In genomic region chr22:24555160-24555495, GRCh38 we compare ENCODE assay signal across 8 cellular contexts. TPM values are rescaled to one million over a fixed set of nuclear protein-coding genes. Genes with fewer than 3 reads are reported as not detected.
DNase-seq lines count a peak whose midpoint lies in the region; ATAC-seq and TF ChIP-seq lines count a peak whose summit lies in the region.

No MANE protein-coding gene starts in this region.

- H3K36me3 ChIP-seq in adrenal gland (replicated peaks in 1 of 2): peaks cover 0 to 29% of the 10 kb centered on the region in 2 donors
- peaks cover 0 to 40% (median 26%) of the 10 kb centered on the region in 9 donors for H3K36me3 ChIP-seq in heart left ventricle
- H3K36me3 ChIP-seq in upper lobe of left lung: peaks cover 6 to 34% (median 22%) of the 10 kb centered on the region in 4 donors

- TF ChIP-seq EP300 in upper lobe of left lung (IDR thresholded peaks at IDR 0.05): no peak

- peak overlapping the region; percentile 82 to 99 (median 95) for H3K27ac ChIP-seq in adrenal gland
- H3K27ac ChIP-seq in heart left ventricle: peak overlapping the region; percentile 91 to 99 (median 98)
- H3K27ac ChIP-seq in upper lobe of left lung: peak overlapping the region; percentile 98 to 99 (median 98)

- H3K4me3 ChIP-seq in GM12865 (ENCODE audit: low read depth, low read length) (peak overlapping the region; percentile 94), adrenal gland (peak overlapping the region; percentile 68 to 89 (median 82)), heart left ventricle (peak overlapping the region; percentile 67 to 100 (median 92)), upper lobe of left lung (peak overlapping the region; percentile 78 to 98 (median 92))

- TF ChIP-seq CTCF in GM12865 (IDR thresholded peaks at IDR 0.05; ENCODE audit: insufficient read depth, low read depth, low read length, missing control alignments): no peak
- no peak for TF ChIP-seq CTCF in adrenal gland (IDR thresholded peaks at IDR 0.05)
- TF ChIP-seq CTCF in heart left ventricle (IDR thresholded peaks at IDR 0.05): no peak
- no peak for TF ChIP-seq CTCF in upper lobe of left lung (IDR thresholded peaks at IDR 0.05)

- intact Hi-C loops in adrenal gland (cut with DNase I) (no loop called here), heart left ventricle (cut with DNase I) (no loop called here)

- peak; percentile 99 for DNase-seq in GM12865 (ENCODE audit: low read depth)
- DNase-seq in NCI-H1417 treated with DMSO at 0.1 percent for 48 hours (lab: John Stamatoyannopoulos, UW): peak; percentile 73
- DNase-seq in T follicular helper cell (ENCODE audit: low read depth): peak; percentile 99
- DNase-seq in adrenal gland: peak; percentile 99 to 100 (median 100)
- DNase-seq in heart left ventricle: peak; percentile 99 to 100 (median 100)
- peak; percentile 99 for DNase-seq in pons (ENCODE audit: low spot score)
- peak; percentile 99 to 100 for DNase-seq in upper lobe of left lung

- H3K4me1 ChIP-seq in adrenal gland (replicated peaks in 1 of 2) (peaks cover 33 to 54% of the 10 kb centered on the region in 2 donors), heart left ventricle (peaks cover 7 to 75% (median 62%) of the 10 kb centered on the region in 12 donors), upper lobe of left lung (peaks cover 40 to 77% (median 50%) of the 10 kb centered on the region in 4 donors)

- 0 to 2% (median 1%) methylated on average over 2 to 25 of the region's 25 CpGs for WGBS in adrenal gland, 4 donors
- 0 to 1% (median 1%) methylated on average over 22 to 25 of the region's 25 CpGs for WGBS in heart left ventricle, 4 donors
- WGBS in upper lobe of left lung, 2 donors: 0% methylated on average over 23 of the region's 25 CpGs; no CpG with 5 or more reads in 1 of the 2 donors

- TF ChIP-seq POLR2A in adrenal gland (IDR thresholded peaks at IDR 0.05) (no peak), heart left ventricle (IDR thresholded peaks at IDR 0.05) (no peak), upper lobe of left lung (IDR thresholded peaks at IDR 0.05) (no peak)

- H3K27me3 ChIP-seq in adrenal gland: no peaks in the 10 kb centered on the region
- H3K27me3 ChIP-seq in heart left ventricle: no peaks in the 10 kb centered on the region
- no peaks in the 10 kb centered on the region for H3K27me3 ChIP-seq in upper lobe of left lung

- peak; percentile 70 for ATAC-seq in HG02763 (IDR thresholded peaks at IDR 0.05; ENCODE audit: unreplicated experiment)
- peak; percentile 91 to 95 (median 92) for ATAC-seq in heart left ventricle
- ATAC-seq in upper lobe of left lung (ENCODE audit: low FRiP score in 2 of 2): peak; percentile 96 to 98

- H3K9me3 ChIP-seq in adrenal gland (replicated peaks in 1 of 3) (no peaks in the 10 kb centered on the region), heart left ventricle (no peaks in the 10 kb centered on the region), upper lobe of left lung (no peaks in the 10 kb centered on the region)

RNA-seq across cellular contexts. Expression of gene GUCD1, which starts 0.2 kb away (rescaled TPM):
- total RNA-seq in adrenal gland (100 to 1,000 TPM in 6 of 8 donors, 10 to 100 TPM in 2; 91.2 to 162 (median 121) TPM), heart left ventricle (100 to 1,000 TPM; 147 to 487 (median 186) TPM), upper lobe of left lung (100 to 1,000 TPM in 5 of 6 donors, 10 to 100 TPM in 1; 77.5 to 231 (median 160) TPM)
- polyA plus RNA-seq in adrenal gland (100 to 1,000 TPM in 2 of 3 donors, 10 to 100 TPM in 1; 75.4 to 123 (median 107) TPM), heart left ventricle (100 to 1,000 TPM; 159 to 272 TPM)

RNA-seq across cellular contexts. Expression of gene SNRPD3, which starts 0.7 kb away (rescaled TPM):
- total RNA-seq in adrenal gland: 100 to 1,000 TPM in 2 of 8 donors, 10 to 100 TPM in 6; 66.4 to 162 (median 78.2) TPM
- polyA plus RNA-seq in adrenal gland: 100 to 1,000 TPM in 2 of 3 donors, 10 to 100 TPM in 1; 55.7 to 223 (median 126) TPM
- total RNA-seq in heart left ventricle: 100 to 1,000 TPM in 2 of 9 donors, 10 to 100 TPM in 7; 64.8 to 227 (median 74.0) TPM
- 100 to 1,000 TPM in 1 of 2 donors, 10 to 100 TPM in 1; 91.1 to 146 TPM for polyA plus RNA-seq in heart left ventricle
- total RNA-seq in upper lobe of left lung: 100 to 1,000 TPM in 1 of 6 donors, 10 to 100 TPM in 5; 66.8 to 119 (median 84.8) TPM

RNA-seq across cellular contexts. Expression of gene LRRC75B, which starts 37.7 kb away (rescaled TPM):
- total RNA-seq in adrenal gland: 10 to 100 TPM in 1 of 8 donors, 1 to 10 TPM in 7; 2.2 to 10.8 (median 4.7) TPM
- polyA plus RNA-seq in adrenal gland: 10 to 100 TPM in 2 of 3 donors, 1 to 10 TPM in 1; 1.5 to 48.3 (median 20.4) TPM
- 1 to 10 TPM; 3.7 to 6.5 (median 4.5) TPM for total RNA-seq in heart left ventricle
- 1 to 10 TPM; 2.6 to 8.0 TPM for polyA plus RNA-seq in heart left ventricle
- total RNA-seq in upper lobe of left lung: 10 to 100 TPM in 4 of 6 donors, 1 to 10 TPM in 2; 9.7 to 50.3 (median 13.2) TPM

RNA-seq across cellular contexts. Expression of gene GGT1, which starts 47.9 kb away (rescaled TPM):
- total RNA-seq in adrenal gland: 10 to 100 TPM in 1 of 8 donors, 1 to 10 TPM in 7; 1.9 to 59.8 (median 4.0) TPM
- 10 to 100 TPM in 1 of 3 donors, 1 to 10 TPM in 1, under 1 TPM in 1; 0.97 to 13.3 (median 9.8) TPM for polyA plus RNA-seq in adrenal gland
- 1 to 10 TPM in 6 of 9 donors, under 1 TPM in 2, not detected in 1; 0.83 to 8.2 (median 1.5) TPM for total RNA-seq in heart left ventricle
- polyA plus RNA-seq in heart left ventricle: 1 to 10 TPM in 1 of 2 donors, under 1 TPM in 1; 0.93 to 1.7 TPM
- total RNA-seq in upper lobe of left lung: 100 to 1,000 TPM in 4 of 6 donors, 10 to 100 TPM in 2; 57.4 to 220 (median 117) TPM

RNA-seq across cellular contexts. Expression of gene UPB1, which starts 60.0 kb away (rescaled TPM):
- total RNA-seq in adrenal gland (1 to 10 TPM in 2 of 8 donors, under 1 TPM in 5, not detected in 1; 0.11 to 2.2 (median 0.29) TPM), heart left ventricle (1 to 10 TPM in 3 of 9 donors, under 1 TPM in 6; 0.35 to 1.9 (median 0.80) TPM), upper lobe of left lung (1 to 10 TPM in 5 of 6 donors, under 1 TPM in 1; 0.91 to 9.4 (median 1.4) TPM)
- polyA plus RNA-seq in adrenal gland (under 1 TPM; 0.11 to 0.48 (median 0.34) TPM), heart left ventricle (1 to 10 TPM in 1 of 2 donors, under 1 TPM in 1; 0.24 to 1.8 TPM)

Comparison
In these comparisons a context has a peak if more than half of its experiments do, and no peak if none do; other contexts are left out.
1. Peak in every context shown above with its lines: DNase-seq, ATAC-seq, H3K4me3 ChIP-seq and H3K27ac ChIP-seq.